ENCODE assay signal across 20 cellular contexts in the genomic region with DNA sequence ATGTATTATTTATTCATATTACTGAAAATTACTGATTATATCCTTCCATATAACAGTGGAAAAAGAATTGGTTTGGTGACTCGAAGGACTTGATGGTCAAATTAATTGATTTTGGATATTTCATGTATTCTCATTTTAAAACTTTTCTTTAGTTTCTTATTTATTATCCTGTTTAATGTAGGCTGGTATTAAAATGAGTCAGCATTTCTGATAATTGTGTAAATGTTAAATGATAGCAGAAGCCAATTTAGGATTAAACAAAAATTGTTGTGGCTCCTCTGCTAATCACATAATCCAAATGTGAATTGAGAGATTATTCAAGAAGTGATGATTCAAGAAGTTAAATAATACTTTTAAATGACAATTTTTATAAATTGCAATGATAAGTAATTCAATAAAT.
"Had no signal": no experiment of that assay in that cellular context is flagged by ENCODE, and none has a peak within 500 bp of the region (broad histone marks: within the 10 kb centered on the region; RNA-seq: fewer than 3 reads in every experiment).

No MANE protein-coding gene starts in this region.

- H3K36me3 ChIP-seq: upper lobe of right lung had no signal

- H3K9me3 ChIP-seq: upper lobe of right lung had no signal

- H3K4me2 ChIP-seq: hepatocyte had no signal

- H3K27me3 ChIP-seq: hepatocyte, upper lobe of right lung had no signal

- FAIRE-seq: TTC549 had no signal

- H3K27ac ChIP-seq: hepatocyte, upper lobe of right lung had no signal

- H3K4me3 ChIP-seq: hepatocyte, upper lobe of right lung had no signal

- H2AFZ ChIP-seq: hepatocyte had no signal

- DNase-seq: activated CD4-positive, alpha-beta T cell treated with anti-CD3 and anti-CD28 coated beads, Interleukin-2, amount 50 U/mL, for 4 hours; activated CD8-positive, alpha-beta memory T cell treated with anti-CD3 and anti-CD28 coated beads for 24 hours; activated naive CD4-positive, alpha-beta T cell treated with anti-CD3 and anti-CD28 coated beads for 36 hours; activated naive CD8-positive, alpha-beta T cell treated with anti-CD3 and anti-CD28 coated beads, Interleukin-2, amount 10 ng/mL, durations not matched to agents 7 days and 5 days; activated T-cell treated with anti-CD3 and anti-CD28 coated beads, Interleukin-2, amount 50 U/mL, for 48 hours; amygdala; caudate nucleus; effector CD4-positive, alpha-beta T cell; foreskin melanocyte; glutamatergic neuron; immature natural killer cell; left ventricle myocardium superior; nucleus accumbens; stimulated activated CD4-positive, alpha-beta T cell treated with anti-CD3 and anti-CD28 coated beads, Interleukin-12 subunit alpha, Interleukin-12 subunit beta, amount 100 ng/mL, for 4 hours; stimulated activated CD4-positive, alpha-beta T cell treated with anti-CD3 and anti-CD28 coated beads, Interleukin-4, amount 100 ng/mL, for 4 hours; stimulated activated naive CD8-positive, alpha-beta T cell treated with anti-CD3 and anti-CD28 coated beads, Interleukin-15, Interleukin-2, amounts not matched to agents 100 U/mL and 50 U/mL, for 24 hours; T-helper 1 cell; upper lobe of right lung had no signal

- ATAC-seq: left ventricle myocardium superior; stimulated activated naive CD8-positive, alpha-beta T cell treated with anti-CD3 and anti-CD28 coated beads, Interleukin-15, Interleukin-2, amounts not matched to agents 100 U/mL and 50 U/mL, for 24 hours; upper lobe of right lung had no signal
